In genomic region chr1:89822999-89823628, GRCh38 we compare ENCODE assay signal across 10 cellular contexts. TPM values are rescaled to one million over a fixed set of nuclear protein-coding genes. Genes with fewer than 3 reads are reported as not detected.
DNase-seq lines count a peak whose midpoint lies in the region; ATAC-seq and TF ChIP-seq lines count a peak whose summit lies in the region.
"Had no signal": no experiment of that assay in that cellular context is flagged by ENCODE, and none has a peak within 500 bp of the region (broad histone marks: within the 10 kb centered on the region; RNA-seq: fewer than 3 reads in every experiment).

No MANE protein-coding gene starts in this region.

- peaks cover 26% of the 10 kb centered on the region for H3K4me1 Mint-ChIP-seq in activated CD4-positive, alpha-beta memory T cell treated with anti-CD3 and anti-CD28 coated beads for 36 hours (ENCODE audit: low read depth)
- H3K4me1 Mint-ChIP-seq in activated CD4-positive, alpha-beta memory T cell treated with anti-CD3 and anti-CD28 coated beads, Interleukin-2, amount 10 ng/mL, durations not matched to agents 7 days and 5 days: peaks cover 21% of the 10 kb centered on the region

- no peak for DNase-seq in activated CD4-positive, alpha-beta memory T cell treated with anti-CD3 and anti-CD28 coated beads for 36 hours
- no peak for DNase-seq in activated CD4-positive, alpha-beta memory T cell treated with anti-CD3 and anti-CD28 coated beads, Interleukin-2, amount 10 ng/mL, durations not matched to agents 7 days and 5 days
- DNase-seq in NCI-H460 (ENCODE audit: extremely low read depth, low read depth): peak; percentile 44
- DNase-seq in erythroblast (lab: John Stamatoyannopoulos, UW): peak; percentile 91 to 92
- DNase-seq in retinal pigment epithelial cell (ENCODE audit: low read depth): no peak
- DNase-seq in thyroid gland: no peak
- DNase-seq: activated T-cell treated with anti-CD3 and anti-CD28 coated beads for 4 hours, NCI-H1092 had no signal

- intact Hi-C loops in activated CD4-positive, alpha-beta memory T cell treated with anti-CD3 and anti-CD28 coated beads for 36 hours (cut with micrococcal nuclease): loop anchor here (5.0 kb wide), 1 partner anchor 129 kb away; no protein-coding TSS in a partner anchor
- intact Hi-C loops in thyroid gland (cut with DNase I): no loop called here

- H3K27me3 Mint-ChIP-seq in activated CD4-positive, alpha-beta memory T cell treated with anti-CD3 and anti-CD28 coated beads for 36 hours: no peaks in the 10 kb centered on the region
- peaks cover 6% of the 10 kb centered on the region for H3K27me3 Mint-ChIP-seq in activated CD4-positive, alpha-beta memory T cell treated with anti-CD3 and anti-CD28 coated beads, Interleukin-2, amount 10 ng/mL, durations not matched to agents 7 days and 5 days

- no peak for TF ChIP-seq POLR2A in erythroblast (IDR thresholded peaks at IDR 0.05; ENCODE audit: low read length)
- TF ChIP-seq POLR2A in thyroid gland (IDR thresholded peaks at IDR 0.05): no peak

- H3K9me3 ChIP-seq in thyroid gland: no peaks in the 10 kb centered on the region

- TF ChIP-seq CTCF in retinal pigment epithelial cell (conservative IDR thresholded peaks at IDR 0.05; ENCODE audit: low read depth, low read length) (no peak), thyroid gland (IDR thresholded peaks at IDR 0.05) (no peak)

- H3K4me1 ChIP-seq in thyroid gland: peaks cover 13 to 16% of the 10 kb centered on the region in 2 donors

- H3K4me3 ChIP-seq in retinal pigment epithelial cell (ENCODE audit: low read length) (peak overlapping the region; percentile 2), thyroid gland (replicated peaks in 1 of 3) (no peak overlapping the region)

- peaks cover 3% of the 10 kb centered on the region for H3K36me3 Mint-ChIP-seq in activated CD4-positive, alpha-beta memory T cell treated with anti-CD3 and anti-CD28 coated beads for 36 hours
- peaks cover 7% of the 10 kb centered on the region for H3K36me3 Mint-ChIP-seq in activated CD4-positive, alpha-beta memory T cell treated with anti-CD3 and anti-CD28 coated beads, Interleukin-2, amount 10 ng/mL, durations not matched to agents 7 days and 5 days (ENCODE audit: low read depth)

- no peaks in the 10 kb centered on the region for H3K9me3 Mint-ChIP-seq in activated CD4-positive, alpha-beta memory T cell treated with anti-CD3 and anti-CD28 coated beads for 36 hours
- H3K9me3 Mint-ChIP-seq in activated CD4-positive, alpha-beta memory T cell treated with anti-CD3 and anti-CD28 coated beads, Interleukin-2, amount 10 ng/mL, durations not matched to agents 7 days and 5 days: no peaks in the 10 kb centered on the region

- no peaks in the 10 kb centered on the region for H3K27me3 ChIP-seq in thyroid gland

- POLR2A ChIA-PET in activated CD4-positive, alpha-beta memory T cell treated with anti-CD3 and anti-CD28 coated beads for 36 hours (lab: Charles Lee): no interaction called here
- POLR2A ChIA-PET in activated CD4-positive, alpha-beta memory T cell treated with anti-CD3 and anti-CD28 coated beads, Interleukin-2, amount 10 ng/mL, durations not matched to agents 7 days and 5 days (lab: Charles Lee): interaction anchor here (3.1 kb wide), 1 partner anchor 11 kb away, joined by 17 read pairs; no protein-coding TSS in a partner anchor

- H3K27ac Mint-ChIP-seq in activated CD4-positive, alpha-beta memory T cell treated with anti-CD3 and anti-CD28 coated beads for 36 hours: no peak overlapping the region
- no peak overlapping the region for H3K27ac Mint-ChIP-seq in activated CD4-positive, alpha-beta memory T cell treated with anti-CD3 and anti-CD28 coated beads, Interleukin-2, amount 10 ng/mL, durations not matched to agents 7 days and 5 days

- H3K27ac ChIP-seq in thyroid gland: peak overlapping the region in 1 of 3 donors; percentile 72

- no peak for ATAC-seq in GM19324 (IDR thresholded peaks at IDR 0.05; ENCODE audit: low FRiP score, unreplicated experiment)
- no peak for ATAC-seq in HG03354 (IDR thresholded peaks at IDR 0.05; ENCODE audit: poor library complexity, severe bottlenecking, unreplicated experiment)

- no peaks in the 10 kb centered on the region for H3K36me3 ChIP-seq in thyroid gland

- 78% methylated on average over 4 of the region's 4 CpGs for WGBS in thyroid gland, 2 donors

- H3K4me3 Mint-ChIP-seq in activated CD4-positive, alpha-beta memory T cell treated with anti-CD3 and anti-CD28 coated beads for 36 hours: peak overlapping the region; percentile 81
- no peak overlapping the region for H3K4me3 Mint-ChIP-seq in activated CD4-positive, alpha-beta memory T cell treated with anti-CD3 and anti-CD28 coated beads, Interleukin-2, amount 10 ng/mL, durations not matched to agents 7 days and 5 days

- CTCF ChIA-PET in activated CD4-positive, alpha-beta memory T cell treated with anti-CD3 and anti-CD28 coated beads for 36 hours (lab: Charles Lee): interaction anchor here (1.2 to 1.8 kb wide), 3 partner anchors 20 to 165 kb away, joined by 3 to 6 read pairs (median 4); no protein-coding TSS in a partner anchor
- CTCF ChIA-PET in activated CD4-positive, alpha-beta memory T cell treated with anti-CD3 and anti-CD28 coated beads, Interleukin-2, amount 10 ng/mL, durations not matched to agents 7 days and 5 days (lab: Charles Lee): no interaction called here

RNA-seq across cellular contexts. Expression of gene LRRC8D, which starts 2.3 kb away (rescaled TPM):
- 10 to 100 TPM; 17.7 to 19.4 TPM for total RNA-seq in activated CD4-positive, alpha-beta memory T cell treated with anti-CD3 and anti-CD28 coated beads for 36 hours
- 10 to 100 TPM; 19.4 to 20.3 TPM for total RNA-seq in activated CD4-positive, alpha-beta memory T cell treated with anti-CD3 and anti-CD28 coated beads, Interleukin-2, amount 10 ng/mL, durations not matched to agents 7 days and 5 days
- 52.5 and 59.0 TPM in 2 replicates for total RNA-seq in NCI-H460 (2014; rRNA removed; shearing (Covaris generic))
- 29.4 and 31.7 TPM in 2 replicates for polyA plus RNA-seq in NCI-H460 (2014; cell fraction: nucleus; rRNA removed)
- total RNA-seq in thyroid gland: 10 to 100 TPM; 21.1 to 46.7 (median 35.3) TPM

Comparison
In these comparisons a context has a peak if more than half of its experiments do, and no peak if none do; other contexts are left out.
1. DNase-seq: peak in NCI-H460 (single experiment) and erythroblast (2 of 2); none in activated CD4-positive, alpha-beta memory T cell treated with anti-CD3 and anti-CD28 coated beads for 36 hours (single experiment), activated CD4-positive, alpha-beta memory T cell treated with anti-CD3 and anti-CD28 coated beads, Interleukin-2, amount 10 ng/mL, durations not matched to agents 7 days and 5 days (single experiment), retinal pigment epithelial cell (single experiment) and thyroid gland (0 of 2).